19 cellular contexts compared by ENCODE assay signal in genomic region chr9:89854715-89855475, GRCh38.
DNase-seq lines count a peak whose midpoint lies in the region; ATAC-seq and TF ChIP-seq lines count a peak whose summit lies in the region.
"Had no signal": no experiment of that assay in that cellular context is flagged by ENCODE, and none has a peak within 500 bp of the region (broad histone marks: within the 10 kb centered on the region; RNA-seq: fewer than 3 reads in every experiment).

No MANE protein-coding gene starts in this region.

- H3K36me3 ChIP-seq in spleen, result no peaks in the 10 kb centered on the region
- H3K36me3 ChIP-seq: BLaER1 had no signal

- H3K27ac Mint-ChIP-seq in activated CD8-positive, alpha-beta memory T cell treated with anti-CD3 and anti-CD28 coated beads, Interleukin-2, amount 10 ng/mL, durations not matched to agents 7 days and 5 days, result no peak overlapping the region
- H3K27ac Mint-ChIP-seq: CD8-positive, alpha-beta T cell had no signal

- WGBS in spleen, 5 donors, result 80 to 96% (median 88%) methylated on average over 10 to 11 of the region's 11 CpGs

- no peak overlapping the region for H3K4me3 Mint-ChIP-seq in activated CD8-positive, alpha-beta memory T cell treated with anti-CD3 and anti-CD28 coated beads, Interleukin-2, amount 10 ng/mL, durations not matched to agents 7 days and 5 days
- H3K4me3 Mint-ChIP-seq: CD8-positive, alpha-beta T cell had no signal

- H3K4me1 ChIP-seq in spleen, result no peaks in the 10 kb centered on the region
- H3K4me1 ChIP-seq: A549 had no signal

- peaks cover 2% of the 10 kb centered on the region for H3K4me1 Mint-ChIP-seq in activated CD8-positive, alpha-beta memory T cell treated with anti-CD3 and anti-CD28 coated beads, Interleukin-2, amount 10 ng/mL, durations not matched to agents 7 days and 5 days

- H3K4me3 ChIP-seq in spleen, result no peak overlapping the region
- H3K4me3 ChIP-seq: A549, BLaER1 had no signal

- ATAC-seq in activated CD8-positive, alpha-beta memory T cell treated with anti-CD3 and anti-CD28 coated beads, Interleukin-2, amount 10 ng/mL, durations not matched to agents 7 days and 5 days, result no peak
- ATAC-seq in HG03342 (IDR thresholded peaks at IDR 0.05; ENCODE audit: unreplicated experiment), result no peak
- ATAC-seq: A549; CD8-positive, alpha-beta T cell; Right ventricle myocardium inferior had no signal

- TF ChIP-seq POLR2A in spleen (IDR thresholded peaks at IDR 0.05), result no peak

- intact Hi-C loops in spleen (cut with DNase I; ENCODE audit: low total_unique reads), result no loop called here

- TF ChIP-seq CTCF in spleen (IDR thresholded peaks at IDR 0.05 in 8 of 11, conservative IDR thresholded peaks at IDR 0.05 in 3 of 11) (no peak), GM20000 (IDR thresholded peaks at IDR 0.05; ENCODE audit: extremely low read depth, missing control alignments) (no peak)

- no peaks in the 10 kb centered on the region for H3K9me3 ChIP-seq in spleen
- H3K9me3 ChIP-seq: A549, BLaER1 had no signal

- peaks cover 37% of the 10 kb centered on the region for H3K27me3 Mint-ChIP-seq in activated CD8-positive, alpha-beta memory T cell treated with anti-CD3 and anti-CD28 coated beads, Interleukin-2, amount 10 ng/mL, durations not matched to agents 7 days and 5 days

- H3K27me3 ChIP-seq in spleen (replicated peaks in 1 of 7), result peaks cover 0 to 4% (median 0%) of the 10 kb centered on the region in 7 donors
- H3K27me3 ChIP-seq: BLaER1 had no signal

- CTCF ChIA-PET in activated CD8-positive, alpha-beta memory T cell treated with anti-CD3 and anti-CD28 coated beads, Interleukin-2, amount 10 ng/mL, durations not matched to agents 7 days and 5 days (lab: Charles Lee), result interaction anchor here (1.2 kb wide), 1 partner anchor 22 kb away, joined by 4 read pairs; no protein-coding TSS in a partner anchor

- H3K36me3 Mint-ChIP-seq in activated CD8-positive, alpha-beta memory T cell treated with anti-CD3 and anti-CD28 coated beads, Interleukin-2, amount 10 ng/mL, durations not matched to agents 7 days and 5 days, result no peaks in the 10 kb centered on the region
- H3K36me3 Mint-ChIP-seq: CD8-positive, alpha-beta T cell had no signal

- no peaks in the 10 kb centered on the region for H3K9me3 Mint-ChIP-seq in activated CD8-positive, alpha-beta memory T cell treated with anti-CD3 and anti-CD28 coated beads, Interleukin-2, amount 10 ng/mL, durations not matched to agents 7 days and 5 days (ENCODE audit: low read depth)

- H3K27ac ChIP-seq in spleen, result no peak overlapping the region
- H3K27ac ChIP-seq: A549, BLaER1 had no signal

- peak; percentile 24 for DNase-seq in activated effector memory CD4-positive, alpha-beta T cell treated with anti-CD3 and anti-CD28 coated beads, Interleukin-2, amount 50 U/mL, for 16 hours
- no peak for DNase-seq in activated effector memory CD4-positive, alpha-beta T cell treated with Interleukin-2 at 50 U/mL for 16 hours
- DNase-seq in activated CD8-positive, alpha-beta memory T cell treated with anti-CD3 and anti-CD28 coated beads, Interleukin-2, amount 10 ng/mL, durations not matched to agents 7 days and 5 days, result peak; percentile 33
- DNase-seq in islet precursor cell (peak; percentile 35), spleen (peak; percentile 16), GM20000 (ENCODE audit: low spot score) (no peak)
- no peak for DNase-seq in stimulated activated CD4-positive, alpha-beta T cell treated with anti-CD3 and anti-CD28 coated beads, Interleukin-15, amount 100 ng/mL, for 24 hours
- DNase-seq: DMS53; KBM-7; NCI-H1105; NCI-H1694; NCI-H510A; NCI-H748 treated with DMSO at 0.1 percent for 48 hours; NK-92 treated with Interleukin-12 subunit alpha and Interleukin-12 subunit beta, amount 100 ng/mL, for 24 hours had no signal

Comparison
In these comparisons a context has a peak if more than half of its experiments do, and no peak if none do; other contexts are left out.
1. DNase-seq: peak in activated effector memory CD4-positive, alpha-beta T cell treated with anti-CD3 and anti-CD28 coated beads, Interleukin-2, amount 50 U/mL, for 16 hours (single experiment), activated CD8-positive, alpha-beta memory T cell treated with anti-CD3 and anti-CD28 coated beads, Interleukin-2, amount 10 ng/mL, durations not matched to agents 7 days and 5 days (single experiment), islet precursor cell (single experiment) and spleen (single experiment); none in activated effector memory CD4-positive, alpha-beta T cell treated with Interleukin-2 at 50 U/mL for 16 hours (single experiment), GM20000 (single experiment) and stimulated activated CD4-positive, alpha-beta T cell treated with anti-CD3 and anti-CD28 coated beads, Interleukin-15, amount 100 ng/mL, for 24 hours (single experiment).